Comparison of ENCODE assay signal across 2 cellular contexts in genomic region chr19:53945998-53946397, GRCh38.
TF ChIP-seq lines count a peak whose summit lies in the region.

No MANE protein-coding gene starts in this region.

TF ChIP-seq in HCT116, 20 proteins besides CTCF, POLR2A, EP300 and RAD21:
- TF ChIP-seq ELF1 (IDR thresholded peaks at IDR 0.05; ENCODE audit: borderline replicate concordance, low read depth) (no peak), SIN3A (IDR thresholded peaks at IDR 0.05; ENCODE audit: low read depth) (no peak), YY1 (IDR thresholded peaks at IDR 0.05; ENCODE audit: extremely low read depth, insufficient replicate concordance, low read depth, low read length) (no peak), EZH2phosphoT487 (IDR thresholded peaks at IDR 0.05; ENCODE audit: borderline replicate concordance) (no peak), SP1 (IDR thresholded peaks at IDR 0.05; ENCODE audit: low read depth) (no peak), CBX3 (IDR thresholded peaks at IDR 0.05; ENCODE audit: low read depth) (no peak), CEBPB (IDR thresholded peaks at IDR 0.05; ENCODE audit: low read depth) (no peak), ZFX (IDR thresholded peaks at IDR 0.05) (no peak), POLR2AphosphoS5 (IDR thresholded peaks at IDR 0.05; ENCODE audit: low read depth, low read length) (no peak), ZNF274 (IDR thresholded peaks at IDR 0.05; ENCODE audit: low read depth, low read length) (no peak), TCF7L2 (IDR thresholded peaks at IDR 0.05; ENCODE audit: borderline replicate concordance, extremely low read depth, insufficient read depth, insufficient read length) (no peak), EGR1 (IDR thresholded peaks at IDR 0.05; ENCODE audit: low read depth) (no peak), ZBTB33 (IDR thresholded peaks at IDR 0.05; ENCODE audit: extremely low read depth, insufficient replicate concordance, low read length) (no peak), SRF (IDR thresholded peaks at IDR 0.05; ENCODE audit: low read depth) (no peak), ATF3 (IDR thresholded peaks at IDR 0.05) (no peak), FOSL1 (IDR thresholded peaks at IDR 0.05; ENCODE audit: low read depth) (no peak), EZH2 (IDR thresholded peaks at IDR 0.05) (no peak), REST (IDR thresholded peaks at IDR 0.05; ENCODE audit: low read depth) (no peak), MAX (IDR thresholded peaks at IDR 0.05) (no peak)

TF ChIP-seq in H1, 55 proteins besides CTCF, POLR2A, EP300 and RAD21:
- TF ChIP-seq YY1 (IDR thresholded peaks at IDR 0.05; ENCODE audit: low read depth, low read length) (no peak), PHF8 (conservative IDR thresholded peaks at IDR 0.05; ENCODE audit: low read depth, low read length) (no peak), SP2 (IDR thresholded peaks at IDR 0.05; ENCODE audit: low read length) (no peak), CBX5 (IDR thresholded peaks at IDR 0.05; ENCODE audit: low read depth, low read length) (no peak)
